In the genomic region with DNA sequence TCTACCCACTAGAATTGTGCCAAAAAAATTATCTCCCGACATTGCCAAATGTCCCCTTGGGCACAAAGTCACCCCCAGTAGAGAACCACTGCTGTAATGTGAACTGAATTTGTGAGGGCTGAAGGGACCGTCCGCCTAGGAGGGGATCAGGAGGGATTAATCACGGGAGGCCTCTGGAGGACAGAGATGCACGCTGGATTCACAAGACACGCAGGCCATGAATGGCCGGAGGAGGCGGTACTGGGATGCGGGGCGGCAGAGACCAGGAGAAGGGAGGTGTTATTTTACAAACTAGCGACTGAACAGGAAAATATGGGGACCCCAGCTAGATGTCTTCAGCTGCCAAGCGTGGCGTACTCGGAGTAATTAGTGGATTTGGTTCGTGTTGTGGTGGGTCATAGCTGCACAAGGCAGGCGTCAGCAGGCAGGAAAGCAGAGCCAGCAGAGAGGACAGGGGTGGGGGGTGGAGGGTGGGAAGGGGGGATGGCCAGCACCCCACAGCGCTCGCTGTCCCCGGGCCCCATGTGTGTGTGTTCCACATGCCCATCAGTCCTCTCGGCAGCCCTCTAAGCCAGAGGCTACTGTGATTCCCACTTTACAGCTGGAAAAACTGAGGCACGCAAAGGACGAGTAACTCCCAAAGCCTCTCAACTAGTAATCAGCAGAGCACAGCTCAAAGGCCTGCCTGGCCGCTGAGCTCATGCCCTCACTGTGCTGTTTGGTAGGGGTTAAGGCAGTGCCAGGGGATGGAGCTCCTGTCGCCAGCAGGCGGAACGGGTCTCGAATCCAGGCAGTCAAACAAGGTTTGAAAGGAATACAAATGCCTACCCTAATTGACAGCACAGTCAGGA, we compare ENCODE assay signal across 1 cellular context.
TF ChIP-seq lines count a peak whose summit lies in the region.

No MANE protein-coding gene starts in this region.

TF ChIP-seq in GM12878, 131 proteins besides CTCF, POLR2A, EP300 and RAD21:
- TF ChIP-seq JUNB (IDR thresholded peaks at IDR 0.05) (no peak), STAT3 (IDR thresholded peaks at IDR 0.05; ENCODE audit: low read depth, low read length) (no peak), MEF2B (IDR thresholded peaks at IDR 0.05; ENCODE audit: partially characterized antibody, poor library complexity, severe bottlenecking) (no peak), ZNF384 (IDR thresholded peaks at IDR 0.05; ENCODE audit: borderline replicate concordance, low read depth, low read length) (no peak), DPF2 (IDR thresholded peaks at IDR 0.05) (no peak), YY1 (IDR thresholded peaks at IDR 0.05; ENCODE audit: low read depth, low read length) (no peak), KLF5 (IDR thresholded peaks at IDR 0.05; ENCODE audit: partially characterized antibody) (no peak), TCF7 (IDR thresholded peaks at IDR 0.05; ENCODE audit: borderline replicate concordance) (no peak), CHD2 (IDR thresholded peaks at IDR 0.05; ENCODE audit: borderline replicate concordance, low read depth, low read length) (no peak), KAT2A (conservative IDR thresholded peaks at IDR 0.05; ENCODE audit: control insufficient read depth, low read depth, low read length) (no peak)
- TF ChIP-seq, protein P1, sequence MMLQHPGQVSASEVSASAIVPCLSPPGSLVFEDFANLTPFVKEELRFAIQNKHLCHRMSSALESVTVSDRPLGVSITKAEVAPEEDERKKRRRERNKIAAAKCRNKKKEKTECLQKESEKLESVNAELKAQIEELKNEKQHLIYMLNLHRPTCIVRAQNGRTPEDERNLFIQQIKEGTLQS (IDR thresholded peaks at IDR 0.05; ENCODE audit: borderline replicate concordance, extremely low read depth, low read depth, low read length): no peak
- TF ChIP-seq, protein P2, sequence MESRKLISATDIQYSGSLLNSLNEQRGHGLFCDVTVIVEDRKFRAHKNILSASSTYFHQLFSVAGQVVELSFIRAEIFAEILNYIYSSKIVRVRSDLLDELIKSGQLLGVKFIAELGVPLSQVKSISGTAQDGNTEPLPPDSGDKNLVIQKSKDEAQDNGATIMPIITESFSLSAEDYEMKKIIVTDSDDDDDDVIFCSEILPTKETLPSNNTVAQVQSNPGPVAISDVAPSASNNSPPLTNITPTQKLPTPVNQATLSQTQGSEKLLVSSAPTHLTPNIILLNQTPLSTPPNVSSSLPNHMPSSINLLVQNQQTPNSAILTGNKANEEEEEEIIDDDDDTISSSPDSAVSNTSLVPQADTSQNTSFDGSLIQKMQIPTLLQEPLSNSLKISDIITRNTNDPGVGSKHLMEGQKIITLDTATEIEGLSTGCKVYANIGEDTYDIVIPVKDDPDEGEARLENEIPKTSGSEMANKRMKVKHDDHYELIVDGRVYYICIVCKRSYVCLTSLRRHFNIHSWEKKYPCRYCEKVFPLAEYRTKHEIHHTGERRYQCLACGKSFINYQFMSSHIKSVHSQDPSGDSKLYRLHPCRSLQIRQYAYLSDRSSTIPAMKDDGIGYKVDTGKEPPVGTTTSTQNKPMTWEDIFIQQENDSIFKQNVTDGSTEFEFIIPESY (IDR thresholded peaks at IDR 0.05): no peak
- TF ChIP-seq, protein P3, sequence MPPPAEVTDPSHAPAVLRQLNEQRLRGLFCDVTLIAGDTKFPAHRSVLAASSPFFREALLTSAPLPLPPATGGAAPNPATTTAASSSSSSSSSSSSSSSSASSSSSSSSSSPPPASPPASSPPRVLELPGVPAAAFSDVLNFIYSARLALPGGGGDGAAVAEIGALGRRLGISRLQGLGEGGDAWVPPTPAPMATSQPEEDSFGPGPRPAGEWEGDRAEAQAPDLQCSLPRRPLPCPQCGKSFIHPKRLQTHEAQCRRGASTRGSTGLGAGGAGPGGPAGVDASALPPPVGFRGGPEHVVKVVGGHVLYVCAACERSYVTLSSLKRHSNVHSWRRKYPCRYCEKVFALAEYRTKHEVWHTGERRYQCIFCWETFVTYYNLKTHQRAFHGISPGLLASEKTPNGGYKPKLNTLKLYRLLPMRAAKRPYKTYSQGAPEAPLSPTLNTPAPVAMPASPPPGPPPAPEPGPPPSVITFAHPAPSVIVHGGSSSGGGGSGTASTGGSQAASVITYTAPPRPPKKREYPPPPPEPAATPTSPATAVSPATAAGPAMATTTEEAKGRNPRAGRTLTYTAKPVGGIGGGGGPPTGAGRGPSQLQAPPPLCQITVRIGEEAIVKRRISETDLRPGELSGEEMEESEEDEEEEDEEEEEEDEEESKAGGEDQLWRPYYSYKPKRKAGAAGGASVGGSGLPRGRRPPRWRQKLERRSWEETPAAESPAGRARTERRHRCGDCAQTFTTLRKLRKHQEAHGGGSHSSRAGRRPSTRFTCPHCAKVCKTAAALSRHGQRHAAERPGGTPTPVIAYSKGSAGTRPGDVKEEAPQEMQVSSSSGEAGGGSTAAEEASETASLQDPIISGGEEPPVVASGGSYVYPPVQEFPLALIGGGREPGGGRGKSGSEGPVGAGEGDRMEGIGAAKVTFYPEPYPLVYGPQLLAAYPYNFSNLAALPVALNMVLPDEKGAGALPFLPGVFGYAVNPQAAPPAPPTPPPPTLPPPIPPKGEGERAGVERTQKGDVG (CRISPR knock-in tag; IDR thresholded peaks at IDR 0.05): no peak
